7 cellular contexts compared by ENCODE assay signal in the genomic region with DNA sequence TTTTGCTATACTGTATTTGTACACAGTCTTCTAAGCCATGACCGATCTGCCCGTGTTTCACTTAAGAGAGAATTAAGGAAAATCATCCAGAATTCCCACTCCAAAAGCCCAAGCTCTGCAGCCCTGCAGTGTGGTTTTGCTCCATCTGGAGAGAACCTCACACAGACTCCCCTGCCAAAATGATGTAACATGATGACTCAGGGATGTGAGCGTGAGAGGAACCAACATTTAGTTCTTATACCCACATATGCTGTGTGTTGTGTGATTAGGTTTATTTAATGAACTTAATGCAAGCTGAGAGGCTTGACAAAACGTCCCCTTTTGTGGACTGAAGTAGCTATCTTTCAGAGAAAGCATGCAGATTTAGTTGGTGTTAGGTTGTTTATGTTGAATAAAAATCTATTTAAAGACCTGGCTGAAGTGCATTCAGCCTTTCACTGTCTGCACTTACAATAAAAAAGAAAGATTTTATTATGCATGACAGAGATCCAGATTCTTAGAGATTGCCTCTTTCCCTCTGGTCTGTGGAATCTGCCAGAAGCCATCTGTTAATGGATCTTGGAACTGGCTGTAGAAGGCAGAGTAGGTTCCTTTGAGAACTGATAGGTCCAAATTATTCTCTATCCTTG. TPM values are rescaled to one million over a fixed set of nuclear protein-coding genes. Genes with fewer than 3 reads are reported as not detected.
DNase-seq lines count a peak whose midpoint lies in the region; ATAC-seq, FAIRE-seq and TF ChIP-seq lines count a peak whose summit lies in the region.

No MANE protein-coding gene starts in this region.

- H3K27ac ChIP-seq in cingulate gyrus (ENCODE audit: low read depth, low read length) = peak overlapping the region; percentile 32
- no peak overlapping the region for H3K27ac ChIP-seq in kidney (ENCODE audit: low read depth in 2 of 2, low read length in 2 of 2)

- intact Hi-C loops in kidney (cut with DNase I) = no loop called here

- H3K4me3 ChIP-seq in kidney (ENCODE audit: low read length in 2 of 2) = no peak overlapping the region

- POLR2A ChIA-PET in HEK293T (lab: Yijun Ruan, JAX) = no interaction called here

- FAIRE-seq in kidney (lab: Jason Lieb, UNC) = no peak

- peaks cover 30% of the 10 kb centered on the region for H3K4me1 Mint-ChIP-seq in mesothelial cell of epicardium

- CTCF ChIA-PET in HEK293T (lab: Yijun Ruan, JAX) = no interaction called here

- no peak for ATAC-seq in HG03457 (IDR thresholded peaks at IDR 0.05; ENCODE audit: unreplicated experiment)

- no peak overlapping the region for H3K9ac ChIP-seq in kidney (ENCODE audit: low read length in 2 of 2)

- H3K27ac Mint-ChIP-seq in mesothelial cell of epicardium = peak overlapping the region; percentile 83

- peaks cover 12 to 16% of the 10 kb centered on the region in 2 donors for H3K4me1 ChIP-seq in kidney (ENCODE audit: control insufficient read depth in 1 of 2, insufficient read depth in 1 of 2, low read depth in 1 of 2, low read length in 2 of 2)

- H3K36me3 Mint-ChIP-seq in mesothelial cell of epicardium = peaks cover 3% of the 10 kb centered on the region

- peak; percentile 9 for DNase-seq in HEK293T (ENCODE audit: extremely low spot score)
- DNase-seq in NCI-H774 (lab: John Stamatoyannopoulos, UW) = peak; percentile 56
- DNase-seq in mesothelial cell of epicardium (ENCODE audit: low spot score in 2 of 2, unreplicated experiment in 2 of 2) = no peak
- DNase-seq in activated CD8-positive, alpha-beta memory T cell treated with anti-CD3 and anti-CD28 coated beads, Interleukin-2, amount 50 U/mL, for 4 hours = no peak
- no peak for DNase-seq in kidney

- no peaks in the 10 kb centered on the region for H3K9me3 ChIP-seq in kidney (ENCODE audit: control insufficient read depth in 1 of 2, low read length in 2 of 2)

- H3K36me3 ChIP-seq in kidney (ENCODE audit: control insufficient read depth in 1 of 2, insufficient read depth in 2 of 2, low read length in 2 of 2) = no peaks in the 10 kb centered on the region

- TF ChIP-seq CTCF in mesothelial cell of epicardium (IDR thresholded peaks at IDR 0.05; ENCODE audit: unreplicated experiment) = no peak
- TF ChIP-seq CTCF in kidney (IDR thresholded peaks at IDR 0.05; ENCODE audit: borderline replicate concordance, extremely low read depth, insufficient read depth) = no peak

- no peaks in the 10 kb centered on the region for H3K9me3 Mint-ChIP-seq in mesothelial cell of epicardium

- H3K4me3 Mint-ChIP-seq in mesothelial cell of epicardium = no peak overlapping the region

- H3K27me3 Mint-ChIP-seq in mesothelial cell of epicardium (ENCODE audit: low read depth) = no peaks in the 10 kb centered on the region

TF ChIP-seq in HEK293T, 16 proteins besides CTCF, POLR2A, EP300 and RAD21:
- TF ChIP-seq SP1 (IDR thresholded peaks at IDR 0.05) (no peak), LEF1 (IDR thresholded peaks at IDR 0.05; ENCODE audit: borderline replicate concordance) (no peak), CTBP1 (IDR thresholded peaks at IDR 0.05; ENCODE audit: borderline replicate concordance) (no peak), BHLHE40 (IDR thresholded peaks at IDR 0.05; ENCODE audit: borderline replicate concordance) (no peak), FOXK2 (IDR thresholded peaks at IDR 0.05) (no peak)

RNA-seq across cellular contexts. Expression of a gene that starts 6.3 kb away (rescaled TPM):
- 31.7 to 33.2 TPM (median 33.0 TPM) in 3 replicates for total RNA-seq in mesothelial cell of epicardium
- 46.7 TPM for total RNA-seq in kidney
- polyA plus RNA-seq in kidney (ENCODE audit: insufficient read depth, low read depth, low replicate concordance) = 37.7 TPM

Comparison
In these comparisons a context has a peak if more than half of its experiments do, and no peak if none do; other contexts are left out.
1. DNase-seq: peak in HEK293T (single experiment) and NCI-H774 (single experiment); none in mesothelial cell of epicardium (0 of 2), activated CD8-positive, alpha-beta memory T cell treated with anti-CD3 and anti-CD28 coated beads, Interleukin-2, amount 50 U/mL, for 4 hours (single experiment) and kidney (single experiment).